In the genomic region with DNA sequence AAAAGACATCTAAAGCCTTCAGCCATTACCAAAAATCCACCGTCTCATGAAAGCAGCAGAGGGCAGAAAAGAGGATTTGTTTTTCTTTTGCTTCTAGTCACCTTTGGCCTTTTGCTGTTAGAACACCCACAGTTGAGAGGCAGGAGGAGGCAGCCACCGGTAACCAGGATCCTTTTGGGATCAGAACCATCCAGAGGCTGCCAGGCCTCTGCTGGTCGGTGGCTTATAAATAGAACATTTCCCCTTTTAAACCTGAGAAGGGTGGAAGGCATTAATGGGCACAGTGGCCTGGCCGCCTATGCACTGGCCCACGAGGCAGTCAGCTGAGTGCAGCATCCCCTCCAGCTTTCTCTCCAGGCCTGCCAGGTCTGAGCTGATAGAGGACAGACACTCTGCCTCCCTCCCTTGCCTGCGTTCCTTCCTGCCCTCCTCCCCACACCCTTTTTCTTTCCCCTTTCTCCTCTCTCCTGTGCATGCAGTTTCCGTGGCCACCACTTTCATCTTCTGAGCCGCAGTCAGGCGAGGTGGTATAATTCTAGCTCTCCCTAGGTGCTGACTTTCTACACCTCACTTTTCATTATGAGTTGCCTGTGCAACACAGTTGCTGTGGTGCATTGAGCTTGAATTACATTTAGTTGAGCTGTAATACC, we compare ENCODE assay signal across 9 cellular contexts.
A peak's percentile ranks its signal among the peaks of the same experiment; 100 is the strongest.
DNase-seq lines count a peak whose midpoint lies in the region; ATAC-seq and TF ChIP-seq lines count a peak whose summit lies in the region.
"Had no signal": no experiment of that assay in that cellular context is flagged by ENCODE, and none has a peak within 500 bp of the region (broad histone marks: within the 10 kb centered on the region; RNA-seq: fewer than 3 reads in every experiment).

No MANE protein-coding gene starts in this region.

- TF ChIP-seq EP300 in stomach (IDR thresholded peaks at IDR 0.05), result no peak

- no peak for TF ChIP-seq POLR2A in stomach (IDR thresholded peaks at IDR 0.05)

- H3K4me3 ChIP-seq in MG63 (no peak overlapping the region), stomach (no peak overlapping the region)

- no peaks in the 10 kb centered on the region for H3K27me3 ChIP-seq in MG63
- no peaks in the 10 kb centered on the region for H3K27me3 ChIP-seq in stomach

- TF ChIP-seq CTCF in stomach (IDR thresholded peaks at IDR 0.05), result no peak

- H3K36me3 ChIP-seq in MG63 (no peaks in the 10 kb centered on the region), stomach (peaks cover 0 to 6% (median 2%) of the 10 kb centered on the region in 4 donors)

- peak overlapping the region in 3 of 5 donors; percentile 4 to 30 (median 20) for H3K27ac ChIP-seq in stomach
- H3K27ac ChIP-seq: C4-2B had no signal

- peak; percentile 65 for ATAC-seq in GM21619 (IDR thresholded peaks at IDR 0.05; ENCODE audit: unreplicated experiment)

- H3K4me1 ChIP-seq in stomach, result peaks cover 10 to 34% (median 19%) of the 10 kb centered on the region in 4 donors

- H3K9me3 ChIP-seq in MG63 (no peaks in the 10 kb centered on the region), stomach (no peaks in the 10 kb centered on the region)

- DNase-seq in NCI-H2227 (lab: John Stamatoyannopoulos, UW; ENCODE audit: unreplicated experiment) (peak; percentile 9), NCI-H2227 treated with DMSO at 0.1 percent for 48 hours (lab: John Stamatoyannopoulos, UW) (no peak), MG63 (peak; percentile 32), head of caudate nucleus (peak in 23 of 42 donors; percentile 4 to 64 (median 34)), stomach (peak; percentile 28), NCI-H2107 treated with DMSO at 0.1 percent for 48 hours (lab: John Stamatoyannopoulos, UW; ENCODE audit: unreplicated experiment) (no peak), NCI-H446 treated with DMSO at 0.1 percent for 48 hours (lab: John Stamatoyannopoulos, UW) (no peak)

- 33 to 59% (median 44%) methylated on average over 9 of the region's 9 CpGs for WGBS in stomach, 5 donors

- intact Hi-C loops in head of caudate nucleus (cut with DNase I), result no loop called here
- intact Hi-C loops in stomach (cut with DNase I; ENCODE audit: low total_unique reads), result no loop called here

Comparison
In these comparisons a context has a peak if more than half of its experiments do, and no peak if none do; other contexts are left out.
1. DNase-seq: peak in NCI-H2227 (single experiment), MG63 (single experiment), head of caudate nucleus (23 of 42) and stomach (single experiment); none in NCI-H2227 treated with DMSO at 0.1 percent for 48 hours (single experiment), NCI-H2107 treated with DMSO at 0.1 percent for 48 hours (single experiment) and NCI-H446 treated with DMSO at 0.1 percent for 48 hours (single experiment).